8 cellular contexts compared by ENCODE assay signal in genomic region chr11:132718711-132719641, GRCh38.
DNase-seq lines count a peak whose midpoint lies in the region; ATAC-seq lines count a peak whose summit lies in the region.

No MANE protein-coding gene starts in this region.

- ATAC-seq in GM18909 (IDR thresholded peaks at IDR 0.05; ENCODE audit: poor library complexity, unreplicated experiment) (peak; percentile 81), GM21723 (IDR thresholded peaks at IDR 0.05; ENCODE audit: unreplicated experiment) (no peak)
- ATAC-seq in activated naive CD4-positive, alpha-beta T cell treated with anti-CD3 and anti-CD28 coated beads, Interleukin-2, amount 50 U/mL, for 72 hours: peak; percentile 91 to 95

- DNase-seq in activated naive CD4-positive, alpha-beta T cell treated with anti-CD3 and anti-CD28 coated beads, Interleukin-2, amount 50 U/mL, for 72 hours (ENCODE audit: low spot score in 2 of 2): peak; percentile 34 to 67
- DNase-seq in stimulated activated CD4-positive, alpha-beta T cell treated with anti-CD3 and anti-CD28 coated beads, Interleukin-2, amount 100 ng/mL, for 24 hours: peak; percentile 25 to 45
- no peak for DNase-seq in NCI-H128 (lab: John Stamatoyannopoulos, UW; ENCODE audit: unreplicated experiment)
- no peak for DNase-seq in LoVo (ENCODE audit: low spot score)
- no peak for DNase-seq in EL

- H3K9me3 ChIP-seq in KOPT-K1 (ENCODE audit: insufficient read depth, low read length, poor library complexity, severe bottlenecking): no peaks in the 10 kb centered on the region

- no peaks in the 10 kb centered on the region for H3K9me3 Mint-ChIP-seq in activated naive CD4-positive, alpha-beta T cell treated with anti-CD3 and anti-CD28 coated beads, Interleukin-2, amount 50 U/mL, for 72 hours

- no peaks in the 10 kb centered on the region for H3K36me3 Mint-ChIP-seq in activated naive CD4-positive, alpha-beta T cell treated with anti-CD3 and anti-CD28 coated beads, Interleukin-2, amount 50 U/mL, for 72 hours

- peak overlapping the region; percentile 11 to 76 for H3K27ac Mint-ChIP-seq in activated naive CD4-positive, alpha-beta T cell treated with anti-CD3 and anti-CD28 coated beads, Interleukin-2, amount 50 U/mL, for 72 hours

- peak overlapping the region; percentile 19 for H3K27ac ChIP-seq in KOPT-K1 (ENCODE audit: low read depth, low read length, poor library complexity, severe bottlenecking)

- no peaks in the 10 kb centered on the region for H3K36me3 ChIP-seq in KOPT-K1 (ENCODE audit: insufficient read depth, low read length)

Comparison
In these comparisons a context has a peak if more than half of its experiments do, and no peak if none do; other contexts are left out.
1. DNase-seq: peak in activated naive CD4-positive, alpha-beta T cell treated with anti-CD3 and anti-CD28 coated beads, Interleukin-2, amount 50 U/mL, for 72 hours (2 of 2) and stimulated activated CD4-positive, alpha-beta T cell treated with anti-CD3 and anti-CD28 coated beads, Interleukin-2, amount 100 ng/mL, for 24 hours (2 of 2); none in NCI-H128 (single experiment), LoVo (single experiment) and EL (single experiment).